ENCODE assay signal across 32 cellular contexts in genomic region chr9:136608331-136609159, GRCh38. TPM values are rescaled to one million over a fixed set of nuclear protein-coding genes. Genes with fewer than 3 reads are reported as not detected.
DNase-seq lines count a peak whose midpoint lies in the region; ATAC-seq and TF ChIP-seq lines count a peak whose summit lies in the region.
"Had no signal": no experiment of that assay in that cellular context is flagged by ENCODE, and none has a peak within 500 bp of the region (broad histone marks: within the 10 kb centered on the region; RNA-seq: fewer than 3 reads in every experiment).

No MANE protein-coding gene starts in this region.

- TF ChIP-seq CTCF in HEK293 (tag by site-specific recombination; IDR thresholded peaks at IDR 0.05), result no peak
- no peak for TF ChIP-seq CTCF in brain (conservative IDR thresholded peaks at IDR 0.05)
- TF ChIP-seq CTCF in neural progenitor cell (IDR thresholded peaks at IDR 0.05), result no peak
- no peak for TF ChIP-seq CTCF in spleen (IDR thresholded peaks at IDR 0.05 in 8 of 11, conservative IDR thresholded peaks at IDR 0.05 in 3 of 11)

- H3K36me3 ChIP-seq in HEK293 (ENCODE audit: control insufficient read depth in 2 of 2, insufficient read depth in 1 of 2, low read length in 2 of 2), result no peaks in the 10 kb centered on the region
- H3K36me3 ChIP-seq in neural progenitor cell, result no peaks in the 10 kb centered on the region
- H3K36me3 ChIP-seq in spleen, result no peaks in the 10 kb centered on the region
- H3K36me3 ChIP-seq: cardiac muscle cell, esophagus muscularis mucosa, neutrophil, prostate gland, sigmoid colon, tibial artery had no signal

- no peak for TF ChIP-seq POLR2A in spleen (IDR thresholded peaks at IDR 0.05)

- H3K4me1 Mint-ChIP-seq in brain (peaks cover 41% of the 10 kb centered on the region), neural progenitor cell (peaks cover 32% of the 10 kb centered on the region)
- H3K4me1 Mint-ChIP-seq: CD8-positive, alpha-beta memory T cell had no signal

- CTCF ChIA-PET in HEK293 (lab: Yijun Ruan, JAX), result interaction anchor here (0.5 kb wide), 1 partner anchor 125 kb away, joined by 3 read pairs; no protein-coding TSS in a partner anchor

- peak; percentile 48 for DNase-seq in NCI-H2171 treated with DMSO at 0.1 percent for 48 hours (lab: John Stamatoyannopoulos, UW)
- DNase-seq in NCI-H2171 (lab: John Stamatoyannopoulos, UW), result no peak
- DNase-seq in neural progenitor cell (ENCODE audit: low spot score), result no peak
- DNase-seq in NCI-H524 treated with DMSO at 0.1 percent for 48 hours (lab: John Stamatoyannopoulos, UW), result no peak
- no peak for DNase-seq in spleen
- DNase-seq: activated B cell treated with CpG ODN at 0.5 μM for 24 hours; AML-193; aorta; CD8-positive, alpha-beta memory T cell; foreskin melanocyte; GF-D8; Karpas-422; NCI-H146; NCI-H2107; NCI-H510A; PC-9; SHP77; sigmoid colon; stimulated activated CD4-positive, alpha-beta T cell treated with anti-CD3 and anti-CD28 coated beads, Interleukin-4, amount 100 ng/mL, for 4 hours; tibial artery had no signal

- no peaks in the 10 kb centered on the region for H3K9me3 ChIP-seq in HEK293 (ENCODE audit: control insufficient read depth, insufficient read depth, low read depth, low read length)
- H3K9me3 ChIP-seq in neural progenitor cell (ENCODE audit: low read depth), result no peaks in the 10 kb centered on the region
- H3K9me3 ChIP-seq in spleen, result no peaks in the 10 kb centered on the region
- H3K9me3 ChIP-seq: esophagus muscularis mucosa, neutrophil, prostate gland, sigmoid colon, tibial artery had no signal

- H3K27ac ChIP-seq in HEK293 (ENCODE audit: extremely low read depth, low read depth, low read length) (no peak overlapping the region), neural progenitor cell (no peak overlapping the region), spleen (no peak overlapping the region)
- H3K27ac ChIP-seq: cardiac muscle cell, coronary artery, esophagus muscularis mucosa, hepatocyte, neutrophil, PC-9, prostate gland, sigmoid colon, tibial artery had no signal

- H3K79me2 ChIP-seq in neural progenitor cell (ENCODE audit: low read depth), result no peaks in the 10 kb centered on the region
- H3K79me2 ChIP-seq: hepatocyte had no signal

- H3K36me3 Mint-ChIP-seq in brain (no peaks in the 10 kb centered on the region), neural progenitor cell (no peaks in the 10 kb centered on the region)
- H3K36me3 Mint-ChIP-seq: activated naive CD8-positive, alpha-beta T cell; CD8-positive, alpha-beta memory T cell had no signal

- H3K4me3 ChIP-seq in HEK293 (ENCODE audit: low read depth, low read length) (no peak overlapping the region), neural progenitor cell (no peak overlapping the region), spleen (no peak overlapping the region)
- H3K4me3 ChIP-seq: cardiac muscle cell, coronary artery, esophagus muscularis mucosa, hepatocyte, PC-9, prostate gland, sigmoid colon, tibial artery had no signal

- H3K27ac Mint-ChIP-seq in brain, result peak overlapping the region; percentile 77 to 92 (median 87)
- peak overlapping the region; percentile 60 for H3K27ac Mint-ChIP-seq in neural progenitor cell
- H3K27ac Mint-ChIP-seq: activated B cell treated with CpG ODN at 0.5 μM for 24 hours; activated naive CD8-positive, alpha-beta T cell; activated T-helper 1 cell treated with anti-CD3 and anti-CD28 coated beads, Interleukin-12 subunit alpha, Interleukin-12 subunit beta, Interleukin-2, Interleukin-4 antibody, amounts not matched to agents 30 ng/mL and 10 ng/mL and 1 ng/mL, durations not matched to agents 14 hours and 24 hours and 36 hours; CD8-positive, alpha-beta memory T cell; stimulated activated naive CD8-positive, alpha-beta T cell treated with anti-CD3 and anti-CD28 coated beads, Interleukin-15, Interleukin-2, amounts not matched to agents 100 ng/mL and 50 ng/mL, for 24 hours had no signal

- WGBS in spleen, 5 donors, result 60 to 75% (median 68%) methylated on average over 16 of the region's 16 CpGs

- no peak overlapping the region for H3K4me3 Mint-ChIP-seq in brain
- peak overlapping the region; percentile 16 for H3K4me3 Mint-ChIP-seq in neural progenitor cell
- H3K4me3 Mint-ChIP-seq: activated B cell treated with CpG ODN at 0.5 μM for 24 hours; activated naive CD8-positive, alpha-beta T cell; activated T-helper 1 cell treated with anti-CD3 and anti-CD28 coated beads, Interleukin-12 subunit alpha, Interleukin-12 subunit beta, Interleukin-2, Interleukin-4 antibody, amounts not matched to agents 30 ng/mL and 10 ng/mL and 1 ng/mL, durations not matched to agents 14 hours and 24 hours and 36 hours; CD8-positive, alpha-beta memory T cell; stimulated activated naive CD8-positive, alpha-beta T cell treated with anti-CD3 and anti-CD28 coated beads, Interleukin-15, Interleukin-2, amounts not matched to agents 100 ng/mL and 50 ng/mL, for 24 hours had no signal

- POLR2A ChIA-PET in HEK293 (lab: Yijun Ruan, JAX), result interaction anchor here (0.7 kb wide), 1 partner anchor 37 kb away, joined by 3 read pairs; no protein-coding TSS in a partner anchor

- H3K4me1 ChIP-seq in HEK293 (ENCODE audit: control insufficient read depth, insufficient read depth, low read length) (no peaks in the 10 kb centered on the region), neural progenitor cell (peaks cover 27% of the 10 kb centered on the region), spleen (peaks cover 0 to 65% (median 32%) of the 10 kb centered on the region in 6 donors)
- H3K4me1 ChIP-seq: prostate gland had no signal

- no peaks in the 10 kb centered on the region for H4K20me1 ChIP-seq in neural progenitor cell (ENCODE audit: low read depth)

- H3K27me3 Mint-ChIP-seq in brain, result no peaks in the 10 kb centered on the region
- H3K27me3 Mint-ChIP-seq in neural progenitor cell (ENCODE audit: insufficient read depth, low read depth), result peaks cover 5% of the 10 kb centered on the region

- H3K27me3 ChIP-seq in neural progenitor cell (no peaks in the 10 kb centered on the region), spleen (replicated peaks in 1 of 7) (peaks cover 0 to 55% (median 0%) of the 10 kb centered on the region in 7 donors)
- H3K27me3 ChIP-seq: cardiac muscle cell, hepatocyte, neutrophil had no signal

- H3F3A ChIP-seq in neural progenitor cell (ENCODE audit: low read depth), result no peaks in the 10 kb centered on the region

- intact Hi-C loops in spleen (cut with DNase I; ENCODE audit: low total_unique reads), result no loop called here

- ATAC-seq in GM21825 (IDR thresholded peaks at IDR 0.05; ENCODE audit: unreplicated experiment), result no peak

- no peak overlapping the region for H2AFZ ChIP-seq in neural progenitor cell (replicated peaks)
- H2AFZ ChIP-seq: hepatocyte, PC-9 had no signal

- no peak overlapping the region for H3K9ac ChIP-seq in neural progenitor cell

- H3K9me3 Mint-ChIP-seq in brain (no peaks in the 10 kb centered on the region), neural progenitor cell (no peaks in the 10 kb centered on the region)
- H3K9me3 Mint-ChIP-seq: activated B cell treated with CpG ODN at 0.5 μM for 24 hours; activated T-helper 1 cell treated with anti-CD3 and anti-CD28 coated beads, Interleukin-12 subunit alpha, Interleukin-12 subunit beta, Interleukin-2, Interleukin-4 antibody, amounts not matched to agents 30 ng/mL and 10 ng/mL and 1 ng/mL, durations not matched to agents 14 hours and 24 hours and 36 hours; CD8-positive, alpha-beta memory T cell; stimulated activated naive CD8-positive, alpha-beta T cell treated with anti-CD3 and anti-CD28 coated beads, Interleukin-15, Interleukin-2, amounts not matched to agents 100 ng/mL and 50 ng/mL, for 24 hours had no signal

- no peak overlapping the region for H3K4me2 ChIP-seq in neural progenitor cell
- H3K4me2 ChIP-seq: hepatocyte, PC-9 had no signal

TF ChIP-seq in HEK293, 187 proteins besides CTCF, POLR2A, EP300 and RAD21 (continues in another document):
- TF ChIP-seq TCF7L2 (IDR thresholded peaks at IDR 0.05; ENCODE audit: borderline replicate concordance, low read depth, low read length) (peak; percentile 60; the same call in 1 of the 2 replicates), SP7 (tag by site-specific recombination; IDR thresholded peaks at IDR 0.05) (0 out of 2 replicates have a peak, but pooled peaks have one; percentile 22), ZBTB11 (tag by site-specific recombination; conservative IDR thresholded peaks at IDR 0.05; ENCODE audit: low read depth) (no peak), IKZF3 (tag by site-specific recombination; IDR thresholded peaks at IDR 0.05) (0 out of 2 replicates have a peak, but pooled peaks have one; percentile 35), TRIM28 (IDR thresholded peaks at IDR 0.05; ENCODE audit: borderline replicate concordance, low read length) (no peak), ZNF146 (tag by site-specific recombination; IDR thresholded peaks at IDR 0.05) (no peak), ZNF664 (tag by site-specific recombination; IDR thresholded peaks at IDR 0.05) (no peak), ZNF747 (tag by site-specific recombination; IDR thresholded peaks at IDR 0.05) (no peak)

RNA-seq across cellular contexts. Expression of gene EGFL7, which starts 54.2 kb away (rescaled TPM):
- polyA plus RNA-seq in brain (ENCODE audit: insufficient read depth, low read depth, low replicate concordance), result 36.4 TPM
- 16.5 and 47.4 TPM in 2 replicates for total RNA-seq in neural progenitor cell (ENCODE audit: low replicate concordance)
- total RNA-seq in spleen, result 100 to 1,000 TPM; 132 to 246 (median 179) TPM
- polyA plus RNA-seq in spleen, result 100 to 1,000 TPM; 169 to 522 (median 409) TPM
- total RNA-seq: activated B cell treated with CpG ODN at 0.5 μM for 24 hours had no signal
